In the genomic region with DNA sequence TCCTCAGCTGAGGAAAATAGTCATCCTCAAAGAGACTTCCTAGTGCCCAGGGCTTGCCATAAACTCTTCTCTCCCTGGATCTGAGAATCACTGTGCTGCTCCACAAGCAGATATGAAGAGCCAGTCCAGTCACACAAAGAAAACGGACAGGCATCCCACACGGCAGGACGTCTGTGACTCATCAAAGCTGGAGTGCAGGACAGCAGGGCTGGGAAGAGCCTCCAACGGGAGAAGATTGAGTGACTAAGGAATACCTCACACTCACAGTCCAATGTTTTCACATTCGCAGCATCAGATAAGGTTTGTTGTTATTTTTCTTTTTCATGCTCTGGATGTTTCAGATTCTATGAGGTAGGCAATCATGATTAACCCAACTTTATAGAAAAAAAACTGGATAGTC, we compare ENCODE assay signal across 10 cellular contexts. TPM values are rescaled to one million over a fixed set of nuclear protein-coding genes. Genes with fewer than 3 reads are reported as not detected.
DNase-seq lines count a peak whose midpoint lies in the region; ATAC-seq and TF ChIP-seq lines count a peak whose summit lies in the region.
"Had no signal": no experiment of that assay in that cellular context is flagged by ENCODE, and none has a peak within 500 bp of the region (broad histone marks: within the 10 kb centered on the region; RNA-seq: fewer than 3 reads in every experiment).

No MANE protein-coding gene starts in this region.

- no peak overlapping the region for H3K4me3 Mint-ChIP-seq in GM23338
- H3K4me3 Mint-ChIP-seq: immature natural killer cell had no signal

- H4K20me1 ChIP-seq in GM23338 (replicated peaks; ENCODE audit: insufficient read depth): no peaks in the 10 kb centered on the region

- no peaks in the 10 kb centered on the region for H3K79me2 ChIP-seq in GM23338 (replicated peaks; ENCODE audit: insufficient read depth)

- H3K27ac Mint-ChIP-seq in GM23338: peak overlapping the region; percentile 49; the same call in 1 of the 2 replicates
- H3K27ac Mint-ChIP-seq: immature natural killer cell had no signal

- no peak for TF ChIP-seq CTCF in GM23338 (conservative IDR thresholded peaks at IDR 0.05; ENCODE audit: low read depth in 2 of 2)

- H3K27me3 ChIP-seq in GM23338 (ENCODE audit: insufficient read depth): no peaks in the 10 kb centered on the region
- H3K27me3 ChIP-seq: right atrium auricular region had no signal

- DNase-seq in GM23338 (ENCODE audit: low spot score): peak; percentile 10
- peak; percentile 91 for DNase-seq in RKO (ENCODE audit: low spot score)
- DNase-seq in fibroblast of gingiva (ENCODE audit: low read depth): peak; percentile 47
- DNase-seq in renal cortical epithelial cell (ENCODE audit: low read depth): peak; percentile 64
- no peak for DNase-seq in NCI-H69 (lab: John Stamatoyannopoulos, UW)
- DNase-seq in middle frontal gyrus (ENCODE audit: extremely low spot score, low spot score): no peak
- no peak for DNase-seq in OCI-M2 (lab: John Stamatoyannopoulos, UW; ENCODE audit: unreplicated experiment)

- H3F3A ChIP-seq in GM23338 (replicated peaks; ENCODE audit: low read depth): no peaks in the 10 kb centered on the region

- H3K4me1 Mint-ChIP-seq in GM23338: no peaks in the 10 kb centered on the region
- H3K4me1 Mint-ChIP-seq: immature natural killer cell had no signal

- H3K36me3 Mint-ChIP-seq in GM23338 (ENCODE audit: low read depth): peaks cover 3% of the 10 kb centered on the region; the same call in 2 of the 3 replicates
- H3K36me3 Mint-ChIP-seq: immature natural killer cell had no signal

- H3K4me1 ChIP-seq in GM23338 (ENCODE audit: insufficient read depth): no peaks in the 10 kb centered on the region
- H3K4me1 ChIP-seq: right atrium auricular region had no signal

- no peak overlapping the region for H2AFZ ChIP-seq in GM23338

- H3K36me3 ChIP-seq in GM23338 (ENCODE audit: insufficient read depth): no peaks in the 10 kb centered on the region
- H3K36me3 ChIP-seq: right atrium auricular region had no signal

- H3K4me2 ChIP-seq in GM23338: no peak overlapping the region

- no peaks in the 10 kb centered on the region for H3K9me2 ChIP-seq in GM23338 (ENCODE audit: insufficient read depth)

- no peaks in the 10 kb centered on the region for H3K27me3 Mint-ChIP-seq in GM23338 (ENCODE audit: insufficient read depth, low read depth, poor library complexity)

- no peak overlapping the region for H3K27ac ChIP-seq in GM23338 (ENCODE audit: low read depth)
- H3K27ac ChIP-seq: right atrium auricular region had no signal

- no peak for ATAC-seq in GM23338
- no peak for ATAC-seq in HG03025 (IDR thresholded peaks at IDR 0.05; ENCODE audit: low FRiP score, unreplicated experiment)

- no peak overlapping the region for H3K4me3 ChIP-seq in GM23338
- H3K4me3 ChIP-seq: right atrium auricular region had no signal

- H3K9me3 Mint-ChIP-seq in GM23338: peaks cover 8% of the 10 kb centered on the region; the same call in 2 of the 3 replicates
- H3K9me3 Mint-ChIP-seq: immature natural killer cell had no signal

TF ChIP-seq in GM23338, 12 proteins besides CTCF, POLR2A, EP300 and RAD21 (continues in another document):
- TF ChIP-seq, protein P1, sequence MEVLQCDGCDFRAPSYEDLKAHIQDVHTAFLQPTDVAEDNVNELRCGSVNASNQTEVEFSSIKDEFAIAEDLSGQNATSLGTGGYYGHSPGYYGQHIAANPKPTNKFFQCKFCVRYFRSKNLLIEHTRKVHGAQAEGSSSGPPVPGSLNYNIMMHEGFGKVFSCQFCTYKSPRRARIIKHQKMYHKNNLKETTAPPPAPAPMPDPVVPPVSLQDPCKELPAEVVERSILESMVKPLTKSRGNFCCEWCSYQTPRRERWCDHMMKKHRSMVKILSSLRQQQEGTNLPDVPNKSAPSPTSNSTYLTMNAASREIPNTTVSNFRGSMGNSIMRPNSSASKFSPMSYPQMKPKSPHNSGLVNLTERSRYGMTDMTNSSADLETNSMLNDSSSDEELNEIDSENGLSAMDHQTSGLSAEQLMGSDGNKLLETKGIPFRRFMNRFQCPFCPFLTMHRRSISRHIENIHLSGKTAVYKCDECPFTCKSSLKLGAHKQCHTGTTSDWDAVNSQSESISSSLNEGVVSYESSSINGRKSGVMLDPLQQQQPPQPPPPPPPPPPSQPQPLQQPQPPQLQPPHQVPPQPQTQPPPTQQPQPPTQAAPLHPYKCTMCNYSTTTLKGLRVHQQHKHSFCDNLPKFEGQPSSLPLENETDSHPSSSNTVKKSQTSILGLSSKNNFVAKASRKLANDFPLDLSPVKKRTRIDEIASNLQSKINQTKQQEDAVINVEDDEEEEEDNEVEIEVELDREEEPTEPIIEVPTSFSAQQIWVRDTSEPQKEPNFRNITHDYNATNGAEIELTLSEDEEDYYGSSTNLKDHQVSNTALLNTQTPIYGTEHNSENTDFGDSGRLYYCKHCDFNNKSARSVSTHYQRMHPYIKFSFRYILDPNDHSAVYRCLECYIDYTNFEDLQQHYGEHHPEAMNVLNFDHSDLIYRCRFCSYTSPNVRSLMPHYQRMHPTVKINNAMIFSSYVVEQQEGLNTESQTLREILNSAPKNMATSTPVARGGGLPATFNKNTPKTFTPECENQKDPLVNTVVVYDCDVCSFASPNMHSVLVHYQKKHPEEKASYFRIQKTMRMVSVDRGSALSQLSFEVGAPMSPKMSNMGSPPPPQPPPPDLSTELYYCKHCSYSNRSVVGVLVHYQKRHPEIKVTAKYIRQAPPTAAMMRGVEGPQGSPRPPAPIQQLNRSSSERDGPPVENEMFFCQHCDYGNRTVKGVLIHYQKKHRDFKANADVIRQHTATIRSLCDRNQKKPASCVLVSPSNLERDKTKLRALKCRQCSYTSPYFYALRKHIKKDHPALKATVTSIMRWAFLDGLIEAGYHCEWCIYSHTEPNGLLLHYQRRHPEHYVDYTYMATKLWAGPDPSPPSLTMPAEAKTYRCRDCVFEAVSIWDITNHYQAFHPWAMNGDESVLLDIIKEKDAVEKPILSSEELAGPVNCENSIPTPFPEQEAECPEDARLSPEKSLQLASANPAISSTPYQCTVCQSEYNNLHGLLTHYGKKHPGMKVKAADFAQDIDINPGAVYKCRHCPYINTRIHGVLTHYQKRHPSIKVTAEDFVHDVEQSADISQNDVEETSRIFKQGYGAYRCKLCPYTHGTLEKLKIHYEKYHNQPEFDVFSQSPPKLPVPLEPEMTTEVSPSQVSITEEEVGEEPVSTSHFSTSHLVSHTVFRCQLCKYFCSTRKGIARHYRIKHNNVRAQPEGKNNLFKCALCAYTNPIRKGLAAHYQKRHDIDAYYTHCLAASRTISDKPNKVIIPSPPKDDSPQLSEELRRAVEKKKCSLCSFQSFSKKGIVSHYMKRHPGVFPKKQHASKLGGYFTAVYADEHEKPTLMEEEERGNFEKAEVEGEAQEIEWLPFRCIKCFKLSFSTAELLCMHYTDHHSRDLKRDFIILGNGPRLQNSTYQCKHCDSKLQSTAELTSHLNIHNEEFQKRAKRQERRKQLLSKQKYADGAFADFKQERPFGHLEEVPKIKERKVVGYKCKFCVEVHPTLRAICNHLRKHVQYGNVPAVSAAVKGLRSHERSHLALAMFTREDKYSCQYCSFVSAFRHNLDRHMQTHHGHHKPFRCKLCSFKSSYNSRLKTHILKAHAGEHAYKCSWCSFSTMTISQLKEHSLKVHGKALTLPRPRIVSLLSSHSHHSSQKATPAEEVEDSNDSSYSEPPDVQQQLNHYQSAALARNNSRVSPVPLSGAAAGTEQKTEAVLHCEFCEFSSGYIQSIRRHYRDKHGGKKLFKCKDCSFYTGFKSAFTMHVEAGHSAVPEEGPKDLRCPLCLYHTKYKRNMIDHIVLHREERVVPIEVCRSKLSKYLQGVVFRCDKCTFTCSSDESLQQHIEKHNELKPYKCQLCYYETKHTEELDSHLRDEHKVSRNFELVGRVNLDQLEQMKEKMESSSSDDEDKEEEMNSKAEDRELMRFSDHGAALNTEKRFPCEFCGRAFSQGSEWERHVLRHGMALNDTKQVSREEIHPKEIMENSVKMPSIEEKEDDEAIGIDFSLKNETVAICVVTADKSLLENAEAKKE (CRISPR knock-in tag; IDR thresholded peaks at IDR 0.05): no peak
- TF ChIP-seq NANOG (IDR thresholded peaks at IDR 0.05; ENCODE audit: borderline replicate concordance) (no peak), EZH2 (IDR thresholded peaks at IDR 0.05; ENCODE audit: low read depth, unreplicated experiment) (no peak)
- TF ChIP-seq, protein P2, sequence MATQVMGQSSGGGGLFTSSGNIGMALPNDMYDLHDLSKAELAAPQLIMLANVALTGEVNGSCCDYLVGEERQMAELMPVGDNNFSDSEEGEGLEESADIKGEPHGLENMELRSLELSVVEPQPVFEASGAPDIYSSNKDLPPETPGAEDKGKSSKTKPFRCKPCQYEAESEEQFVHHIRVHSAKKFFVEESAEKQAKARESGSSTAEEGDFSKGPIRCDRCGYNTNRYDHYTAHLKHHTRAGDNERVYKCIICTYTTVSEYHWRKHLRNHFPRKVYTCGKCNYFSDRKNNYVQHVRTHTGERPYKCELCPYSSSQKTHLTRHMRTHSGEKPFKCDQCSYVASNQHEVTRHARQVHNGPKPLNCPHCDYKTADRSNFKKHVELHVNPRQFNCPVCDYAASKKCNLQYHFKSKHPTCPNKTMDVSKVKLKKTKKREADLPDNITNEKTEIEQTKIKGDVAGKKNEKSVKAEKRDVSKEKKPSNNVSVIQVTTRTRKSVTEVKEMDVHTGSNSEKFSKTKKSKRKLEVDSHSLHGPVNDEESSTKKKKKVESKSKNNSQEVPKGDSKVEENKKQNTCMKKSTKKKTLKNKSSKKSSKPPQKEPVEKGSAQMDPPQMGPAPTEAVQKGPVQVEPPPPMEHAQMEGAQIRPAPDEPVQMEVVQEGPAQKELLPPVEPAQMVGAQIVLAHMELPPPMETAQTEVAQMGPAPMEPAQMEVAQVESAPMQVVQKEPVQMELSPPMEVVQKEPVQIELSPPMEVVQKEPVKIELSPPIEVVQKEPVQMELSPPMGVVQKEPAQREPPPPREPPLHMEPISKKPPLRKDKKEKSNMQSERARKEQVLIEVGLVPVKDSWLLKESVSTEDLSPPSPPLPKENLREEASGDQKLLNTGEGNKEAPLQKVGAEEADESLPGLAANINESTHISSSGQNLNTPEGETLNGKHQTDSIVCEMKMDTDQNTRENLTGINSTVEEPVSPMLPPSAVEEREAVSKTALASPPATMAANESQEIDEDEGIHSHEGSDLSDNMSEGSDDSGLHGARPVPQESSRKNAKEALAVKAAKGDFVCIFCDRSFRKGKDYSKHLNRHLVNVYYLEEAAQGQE (IDR thresholded peaks at IDR 0.05; ENCODE audit: unreplicated experiment): no peak
- TF ChIP-seq, protein P3, sequence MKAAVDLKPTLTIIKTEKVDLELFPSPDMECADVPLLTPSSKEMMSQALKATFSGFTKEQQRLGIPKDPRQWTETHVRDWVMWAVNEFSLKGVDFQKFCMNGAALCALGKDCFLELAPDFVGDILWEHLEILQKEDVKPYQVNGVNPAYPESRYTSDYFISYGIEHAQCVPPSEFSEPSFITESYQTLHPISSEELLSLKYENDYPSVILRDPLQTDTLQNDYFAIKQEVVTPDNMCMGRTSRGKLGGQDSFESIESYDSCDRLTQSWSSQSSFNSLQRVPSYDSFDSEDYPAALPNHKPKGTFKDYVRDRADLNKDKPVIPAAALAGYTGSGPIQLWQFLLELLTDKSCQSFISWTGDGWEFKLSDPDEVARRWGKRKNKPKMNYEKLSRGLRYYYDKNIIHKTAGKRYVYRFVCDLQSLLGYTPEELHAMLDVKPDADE (IDR thresholded peaks at IDR 0.05): no peak

RNA-seq across cellular contexts. Expression of a gene that starts 57.8 kb away (rescaled TPM):
- total RNA-seq in GM23338 (2014; rRNA removed; shearing (Covaris generic)): 2.0 and 2.4 TPM in 2 replicates
- polyA plus RNA-seq in GM23338 (2016; fragmentation: Nextera tagmentation; extraction: Ambion mirVana): 0.55 TPM in 1 of 2 replicates, not detected in the other
- total RNA-seq in renal cortical epithelial cell: 1.2 and 15.5 TPM in 2 replicates

Comparison
In these comparisons a context has a peak if more than half of its experiments do, and no peak if none do; other contexts are left out.
1. DNase-seq: peak in GM23338 (single experiment), RKO (single experiment), fibroblast of gingiva (single experiment) and renal cortical epithelial cell (single experiment); none in NCI-H69 (single experiment), middle frontal gyrus (single experiment) and OCI-M2 (single experiment).